Comparison of ENCODE assay signal across 22 cellular contexts in the genomic region with DNA sequence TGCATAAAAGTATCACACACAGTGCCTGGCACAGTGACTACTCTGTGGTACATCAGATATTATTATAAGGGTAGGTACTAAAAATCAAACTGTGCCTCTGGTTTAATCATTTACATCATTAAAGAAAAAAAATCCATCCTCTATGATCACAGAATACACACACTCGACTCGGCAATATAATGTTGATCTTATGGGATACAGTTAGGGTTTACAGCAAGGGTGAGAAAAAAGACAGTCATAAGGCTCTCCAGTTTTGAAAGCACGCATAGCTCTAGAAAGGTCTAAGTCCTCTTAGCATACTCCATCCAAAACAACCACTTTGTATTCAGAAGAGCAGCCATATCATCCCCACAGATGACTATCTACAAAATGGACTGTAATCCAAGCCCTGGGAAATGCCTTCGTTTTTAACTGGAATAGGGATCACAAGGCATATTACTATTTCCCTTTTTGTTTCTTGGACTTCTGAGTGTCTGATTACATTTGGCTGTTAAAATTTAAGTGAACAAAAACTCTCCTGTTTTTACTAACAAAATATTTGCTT. TPM values are rescaled to one million over a fixed set of nuclear protein-coding genes. Genes with fewer than 3 reads are reported as not detected.
"Had no signal": no experiment of that assay in that cellular context is flagged by ENCODE, and none has a peak within 500 bp of the region (broad histone marks: within the 10 kb centered on the region; RNA-seq: fewer than 3 reads in every experiment).

No MANE protein-coding gene starts in this region.

- H3K27ac ChIP-seq: KMS-11, RWPE1 had no signal

- H3K9ac ChIP-seq: KMS-11 had no signal

- H3K4me2 ChIP-seq: KMS-11 had no signal

- FAIRE-seq: K562 had no signal

- DNase-seq: Kasumi-1, MM.1S, NCI-H1092 treated with DMSO at 0.1 percent for 48 hours, NCI-H1436, NCI-H187, NCI-H2029, NCI-H2081 treated with DMSO at 0.1 percent for 48 hours, NCI-H2171, NCI-H226, NCI-H446, NCI-H510A, NCI-H524 treated with DMSO at 0.1 percent for 48 hours, NCI-H69, NCI-H774, SHP77 had no signal

- ATAC-seq: K562, Panc1, SK-N-SH treated with all-trans-retinoic acid at 6 μM for 48 hours had no signal

- H3K4me3 ChIP-seq: K562 had no signal

RNA-seq across cellular contexts. Expression of a gene that starts 26.6 kb away (rescaled TPM):
- total RNA-seq: HT1080 had no signal
- polyA plus RNA-seq: IgD-negative memory B cell, K562 had no signal
